ENCODE assay signal across 2 cellular contexts in genomic region chr7:1575809-1576208, GRCh38.
TF ChIP-seq lines count a peak whose summit lies in the region.

No MANE protein-coding gene starts in this region.

TF ChIP-seq in GM23338, 12 proteins besides CTCF, POLR2A, EP300 and RAD21:
- TF ChIP-seq EZH2 (IDR thresholded peaks at IDR 0.05; ENCODE audit: low read depth, unreplicated experiment), result no peak
- no peak for TF ChIP-seq ETS1 (IDR thresholded peaks at IDR 0.05)
- no peak for TF ChIP-seq ZNF114 (CRISPR knock-in tag; IDR thresholded peaks at IDR 0.05)
- TF ChIP-seq POLR2AphosphoS5 (IDR thresholded peaks at IDR 0.05; ENCODE audit: low read depth), result no peak
- TF ChIP-seq JUNB (IDR thresholded peaks at IDR 0.05; ENCODE audit: unreplicated experiment), result no peak
- TF ChIP-seq STAT1 (IDR thresholded peaks at IDR 0.05; ENCODE audit: unreplicated experiment), result no peak
- no peak for TF ChIP-seq EZH2phosphoT487 (IDR thresholded peaks at IDR 0.05; ENCODE audit: unreplicated experiment)
- no peak for TF ChIP-seq REST (IDR thresholded peaks at IDR 0.05; ENCODE audit: unreplicated experiment)
- no peak for TF ChIP-seq NANOG (IDR thresholded peaks at IDR 0.05; ENCODE audit: borderline replicate concordance)
- no peak for TF ChIP-seq ZNF462 (CRISPR knock-in tag; IDR thresholded peaks at IDR 0.05)
- no peak for TF ChIP-seq ZNF331 (CRISPR knock-in tag; IDR thresholded peaks at IDR 0.05; ENCODE audit: low read depth)
- TF ChIP-seq CREB1 (CRISPR knock-in tag; IDR thresholded peaks at IDR 0.05; ENCODE audit: low read depth), result no peak

TF ChIP-seq in H1, 55 proteins besides CTCF, POLR2A, EP300 and RAD21:
- TF ChIP-seq SP1 (IDR thresholded peaks at IDR 0.05; ENCODE audit: low read depth, low read length) (no peak), POLR2AphosphoS5 (IDR thresholded peaks at IDR 0.05; ENCODE audit: low read depth, low read length) (no peak), KDM1A (IDR thresholded peaks at IDR 0.05; ENCODE audit: borderline replicate concordance, low read length) (peak; percentile 58; the same call in 1 of the 2 replicates), ATF3 (IDR thresholded peaks at IDR 0.05; ENCODE audit: insufficient read depth, low read depth, low read length) (no peak), BCL11A (IDR thresholded peaks at IDR 0.05; ENCODE audit: low read depth in 2 of 2, low read length in 2 of 2) (no peak)
